Comparison of ENCODE assay signal across 18 cellular contexts in the genomic region with DNA sequence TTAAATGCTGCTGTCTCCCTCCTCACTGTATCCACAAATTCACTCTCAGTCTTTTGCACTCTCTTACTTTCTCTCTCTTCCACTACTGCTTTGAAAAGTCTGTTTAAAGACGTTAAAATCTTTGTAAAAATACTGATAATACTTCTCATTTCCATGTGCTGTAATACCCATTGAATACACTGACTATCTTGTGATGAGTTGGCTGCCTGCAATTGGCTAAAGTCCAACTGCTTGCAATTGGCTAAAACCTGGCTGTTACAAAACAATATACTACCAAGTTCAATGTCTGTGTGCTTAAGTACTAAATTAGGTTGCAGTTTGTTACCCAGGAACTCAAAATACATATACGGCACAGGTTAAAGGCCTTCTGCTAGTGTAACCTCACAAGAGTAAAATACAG.
DNase-seq lines count a peak whose midpoint lies in the region; ATAC-seq and TF ChIP-seq lines count a peak whose summit lies in the region.
"Had no signal": no experiment of that assay in that cellular context is flagged by ENCODE, and none has a peak within 500 bp of the region (broad histone marks: within the 10 kb centered on the region; RNA-seq: fewer than 3 reads in every experiment).

No MANE protein-coding gene starts in this region.

- WGBS in trophoblast cell (ENCODE audit: extremely low coverage, insufficient coverage, insufficient read length) = no CpG with 5 or more reads among the region's 2 CpGs

- H3K4me1 ChIP-seq in left ventricle myocardium inferior (no peaks in the 10 kb centered on the region), fibroblast of lung (ENCODE audit: control insufficient read depth, extremely low read depth, insufficient read depth, low read length) (no peaks in the 10 kb centered on the region), osteoblast (ENCODE audit: insufficient read depth, low read length) (peaks cover 3% of the 10 kb centered on the region), trophoblast cell (ENCODE audit: control insufficient read depth in 1 of 2, insufficient read depth in 2 of 2, low read length in 2 of 2) (peaks cover 0 to 1% of the 10 kb centered on the region in 2 experiments)
- H3K4me1 ChIP-seq: A549 had no signal

- H3K4me3 ChIP-seq in left ventricle myocardium inferior (no peak overlapping the region), fibroblast of lung (replicated peaks in 1 of 4; ENCODE audit: control extremely low read depth in 1 of 4, insufficient read depth in 1 of 4, low read depth in 3 of 4, low read length in 4 of 4) (no peak overlapping the region), osteoblast (ENCODE audit: insufficient read depth, low read length) (no peak overlapping the region), trophoblast cell (ENCODE audit: low read depth, low read length) (no peak overlapping the region)
- H3K4me3 ChIP-seq: A549, tibial artery had no signal

- TF ChIP-seq CTCF in left ventricle myocardium inferior (IDR thresholded peaks at IDR 0.05; ENCODE audit: borderline replicate concordance) (no peak), fibroblast of lung (conservative IDR thresholded peaks at IDR 0.05 in 1 of 2, IDR thresholded peaks at IDR 0.05 in 1 of 2; ENCODE audit: low read depth in 1 of 2, low read length in 2 of 2) (no peak), osteoblast (IDR thresholded peaks at IDR 0.05; ENCODE audit: extremely low read depth, low read depth, low read length) (no peak)

- H2AFZ ChIP-seq in fibroblast of lung (ENCODE audit: low read length) = no peak overlapping the region
- peak overlapping the region; percentile 49 for H2AFZ ChIP-seq in osteoblast (ENCODE audit: low read length)
- H2AFZ ChIP-seq in trophoblast cell (ENCODE audit: insufficient read depth, low read length, poor library complexity) = no peak overlapping the region

- no peaks in the 10 kb centered on the region for H3K79me2 ChIP-seq in fibroblast of lung (ENCODE audit: control insufficient read depth, insufficient read depth, low read length)
- no peaks in the 10 kb centered on the region for H3K79me2 ChIP-seq in osteoblast (ENCODE audit: insufficient read depth, low read length)
- no peaks in the 10 kb centered on the region for H3K79me2 ChIP-seq in trophoblast cell (ENCODE audit: control insufficient read depth, insufficient read depth, low read length, poor library complexity)

- no peak overlapping the region for H2BK120ac ChIP-seq in trophoblast cell (ENCODE audit: insufficient read depth, low read length, poor library complexity)

- no peak overlapping the region for H3K18ac ChIP-seq in trophoblast cell (ENCODE audit: low read length)

- intact Hi-C loops in left cardiac atrium (cut with DNase I) (no loop called here), left ventricle myocardium inferior (cut with micrococcal nuclease) (no loop called here)

- no peak overlapping the region for H3K27ac ChIP-seq in left ventricle myocardium inferior (replicated peaks)
- no peak overlapping the region for H3K27ac ChIP-seq in fibroblast of lung (ENCODE audit: insufficient read depth, low read length)
- no peak overlapping the region for H3K27ac ChIP-seq in osteoblast (ENCODE audit: low read depth, low read length)
- no peak overlapping the region for H3K27ac ChIP-seq in trophoblast cell (ENCODE audit: low read depth, low read length)
- H3K27ac ChIP-seq: A549 had no signal

- H3K4me2 ChIP-seq in fibroblast of lung (ENCODE audit: extremely low read depth, insufficient read depth, low read length) (no peak overlapping the region), osteoblast (ENCODE audit: insufficient read depth, low read length) (no peak overlapping the region), trophoblast cell (ENCODE audit: low read length) (no peak overlapping the region)
- H3K4me2 ChIP-seq: A549 had no signal

- H3K79me1 ChIP-seq in trophoblast cell (ENCODE audit: low read length) = peaks cover 2% of the 10 kb centered on the region

- H4K12ac ChIP-seq in trophoblast cell (ENCODE audit: low read depth, low read length) = no peak overlapping the region

- H3K9me3 ChIP-seq in left ventricle myocardium inferior (replicated peaks) (no peaks in the 10 kb centered on the region), fibroblast of lung (ENCODE audit: control insufficient read depth, insufficient read depth, low read depth, low read length) (no peaks in the 10 kb centered on the region), osteoblast (ENCODE audit: low read depth, low read length) (no peaks in the 10 kb centered on the region), trophoblast cell (ENCODE audit: insufficient read depth, low read depth, low read length) (no peaks in the 10 kb centered on the region)
- H3K9me3 ChIP-seq: A549, tibial artery had no signal

- H4K91ac ChIP-seq in trophoblast cell (ENCODE audit: low read depth, low read length) = no peak overlapping the region

- H3K9ac ChIP-seq in fibroblast of lung (ENCODE audit: insufficient read depth, low read length) (no peak overlapping the region), trophoblast cell (ENCODE audit: low read length) (no peak overlapping the region)

- no peak overlapping the region for H3K14ac ChIP-seq in trophoblast cell (ENCODE audit: low read length)

- H3K23ac ChIP-seq in trophoblast cell (ENCODE audit: low read length) = no peak overlapping the region

- ATAC-seq in left cardiac atrium (peak; percentile 47 to 52), HG02852 (IDR thresholded peaks at IDR 0.05; ENCODE audit: unreplicated experiment) (no peak)
- ATAC-seq: A549; activated T-cell treated with anti-CD3 and anti-CD28 coated beads, Interleukin-2, amount 50 U/mL, for 72 hours; CD8-positive, alpha-beta T cell; esophagus mucosa had no signal

- no peak overlapping the region for H2BK5ac ChIP-seq in trophoblast cell (ENCODE audit: low read depth, low read length, poor library complexity)

- H3K36me3 ChIP-seq in left ventricle myocardium inferior (no peaks in the 10 kb centered on the region), fibroblast of lung (ENCODE audit: control insufficient read depth, insufficient read depth, low read length) (no peaks in the 10 kb centered on the region), osteoblast (ENCODE audit: insufficient read depth, low read length) (no peaks in the 10 kb centered on the region), trophoblast cell (ENCODE audit: control insufficient read depth in 1 of 2, insufficient read depth in 2 of 2, low read length in 2 of 2) (no peaks in the 10 kb centered on the region)
- H3K36me3 ChIP-seq: tibial artery had no signal

- H4K20me1 ChIP-seq in fibroblast of lung (ENCODE audit: control insufficient read depth, extremely low read depth, insufficient read depth, low read length) (no peaks in the 10 kb centered on the region), osteoblast (ENCODE audit: insufficient read depth, low read length) (no peaks in the 10 kb centered on the region)

- H4K8ac ChIP-seq in trophoblast cell (ENCODE audit: low read depth, low read length) = no peak overlapping the region

- no peak overlapping the region for H3K4ac ChIP-seq in trophoblast cell (ENCODE audit: low read depth, low read length)

- DNase-seq in left cardiac atrium (no peak), left ventricle myocardium inferior (no peak), fibroblast of lung (ENCODE audit: low read depth in 2 of 2) (peak; percentile 25 to 53), osteoblast (ENCODE audit: insufficient read length, low spot score, missing footprints) (peak; percentile 64), trophoblast cell (no peak), amniotic stem cell (lab: John Stamatoyannopoulos, UW) (no peak)
- DNase-seq in activated naive CD4-positive, alpha-beta T cell treated with Interleukin-2 at 50 U/mL for 16 hours = no peak
- DNase-seq: activated B cell treated with CpG ODN at 0.5 μM for 24 hours; activated naive CD8-positive, alpha-beta T cell treated with anti-CD3 and anti-CD28 coated beads, Interleukin-2, amount 10 ng/mL, durations not matched to agents 7 days and 5 days; activated T-cell treated with anti-CD3 and anti-CD28 coated beads, Interleukin-2, amount 50 U/mL, for 72 hours; CD8-positive, alpha-beta T cell; central memory CD4-positive, alpha-beta T cell; NCI-H446; occipital lobe had no signal

- no peak overlapping the region for H2AK5ac ChIP-seq in trophoblast cell (ENCODE audit: low read length)

- H3K27me3 ChIP-seq in left ventricle myocardium inferior (ENCODE audit: low read depth) (peaks cover 5% of the 10 kb centered on the region), fibroblast of lung (ENCODE audit: control insufficient read depth, insufficient read depth, low read length) (no peaks in the 10 kb centered on the region), osteoblast (ENCODE audit: insufficient read depth, low read length) (no peaks in the 10 kb centered on the region), trophoblast cell (ENCODE audit: insufficient read depth, low read length) (peaks cover 2% of the 10 kb centered on the region)
- H3K27me3 ChIP-seq: tibial artery had no signal

- no peak overlapping the region for H2BK12ac ChIP-seq in trophoblast cell (ENCODE audit: low read length)

Comparison
In these comparisons a context has a peak if more than half of its experiments do, and no peak if none do; other contexts are left out.
1. DNase-seq: peak in fibroblast of lung (2 of 2) and osteoblast (single experiment); none in left cardiac atrium (single experiment), left ventricle myocardium inferior (single experiment), trophoblast cell (0 of 2), activated naive CD4-positive, alpha-beta T cell treated with Interleukin-2 at 50 U/mL for 16 hours (single experiment) and amniotic stem cell (single experiment).